ENCODE assay signal across 18 cellular contexts in the genomic region with DNA sequence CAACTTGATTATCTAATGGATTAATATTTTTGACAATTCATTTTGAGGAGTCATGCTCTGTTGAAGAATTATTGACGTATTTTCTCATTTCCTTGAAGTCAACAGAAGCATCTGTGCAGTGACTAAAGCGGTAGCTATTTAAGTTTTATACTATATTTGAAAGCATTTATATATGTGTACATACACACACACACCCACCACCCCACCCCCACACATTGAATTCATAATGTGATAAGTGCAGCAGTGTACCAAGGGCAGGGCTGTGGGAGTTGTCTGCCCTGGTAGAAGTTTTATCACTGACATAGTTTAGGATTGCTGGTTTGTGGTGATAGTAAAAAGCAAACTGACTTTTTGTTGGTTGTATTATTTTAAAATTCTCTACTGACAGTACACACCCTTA.
"Had no signal": no experiment of that assay in that cellular context is flagged by ENCODE, and none has a peak within 500 bp of the region (broad histone marks: within the 10 kb centered on the region; RNA-seq: fewer than 3 reads in every experiment).

No MANE protein-coding gene starts in this region.

- DNase-seq: activated CD4-positive, CD25-positive, alpha-beta regulatory T cell treated with anti-CD3 and anti-CD28 coated beads, Interleukin-2, amount 50 U/mL, for 72 hours; activated effector memory CD4-positive, alpha-beta T cell treated with anti-CD3 and anti-CD28 coated beads, Interleukin-2, amount 50 U/mL, for 16 hours; activated naive CD4-positive, alpha-beta T cell treated with anti-CD3 and anti-CD28 coated beads, Interleukin-2, amount 50 U/mL, for 16 hours; activated T-cell treated with anti-CD3 and anti-CD28 coated beads, Interleukin-2, amount 50 U/mL, for 72 hours; effector CD8-positive, alpha-beta T cell; esophagus squamous epithelium; mesendoderm; natural killer cell; ovary; sigmoid colon; spleen; stimulated activated CD4-positive, alpha-beta T cell treated with anti-CD3 and anti-CD28 coated beads, Interleukin-4, amount 100 ng/mL, for 4 hours; T-helper 1 cell; T1000; thyroid gland; uterus had no signal

- ATAC-seq: activated T-cell treated with anti-CD3 and anti-CD28 coated beads, Interleukin-2, amount 50 U/mL, for 72 hours; natural killer cell; stimulated activated memory B cell treated with anti-CD40 and anti-IgM and Interleukin-4, amounts not matched to agents 10 μg/mL and 1 μg/mL and 100 μg/mL, for 72 hours had no signal

- H3K4me1 ChIP-seq: breast epithelium, esophagus squamous epithelium, sigmoid colon, spleen, thyroid gland, uterus had no signal

- H3K9me3 ChIP-seq: breast epithelium, esophagus squamous epithelium, ovary, sigmoid colon, spleen, thyroid gland, uterus had no signal

- H3K36me3 ChIP-seq: breast epithelium, esophagus squamous epithelium, ovary, spleen, thyroid gland, uterus had no signal

- H3K4me3 ChIP-seq: breast epithelium, esophagus squamous epithelium, ovary, sigmoid colon, spleen, thyroid gland, uterus had no signal
